In the genomic region with DNA sequence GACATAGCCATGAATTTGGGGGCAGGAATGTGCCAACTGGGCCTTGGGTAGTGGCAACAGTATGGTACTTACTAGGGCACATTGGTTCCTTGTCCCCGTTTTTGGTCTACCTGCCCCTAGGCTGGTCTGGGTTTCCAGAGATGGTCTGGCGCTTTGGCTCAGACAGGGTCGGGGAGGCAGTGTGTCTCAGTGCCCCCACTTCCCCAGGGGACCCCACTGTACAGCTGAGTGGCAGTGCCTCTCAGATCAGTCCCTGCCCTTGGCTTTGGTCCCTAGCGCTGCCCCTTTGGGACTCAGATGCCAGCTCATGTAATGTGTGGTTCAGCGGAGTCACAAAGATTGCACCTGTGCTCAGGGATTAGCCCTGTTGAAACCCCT, we compare ENCODE assay signal across 1 cellular context.
TF ChIP-seq lines count a peak whose summit lies in the region.

No MANE protein-coding gene starts in this region.

TF ChIP-seq in GM23338, 12 proteins besides CTCF, POLR2A, EP300 and RAD21 (continued from another document):
- TF ChIP-seq, protein P1, sequence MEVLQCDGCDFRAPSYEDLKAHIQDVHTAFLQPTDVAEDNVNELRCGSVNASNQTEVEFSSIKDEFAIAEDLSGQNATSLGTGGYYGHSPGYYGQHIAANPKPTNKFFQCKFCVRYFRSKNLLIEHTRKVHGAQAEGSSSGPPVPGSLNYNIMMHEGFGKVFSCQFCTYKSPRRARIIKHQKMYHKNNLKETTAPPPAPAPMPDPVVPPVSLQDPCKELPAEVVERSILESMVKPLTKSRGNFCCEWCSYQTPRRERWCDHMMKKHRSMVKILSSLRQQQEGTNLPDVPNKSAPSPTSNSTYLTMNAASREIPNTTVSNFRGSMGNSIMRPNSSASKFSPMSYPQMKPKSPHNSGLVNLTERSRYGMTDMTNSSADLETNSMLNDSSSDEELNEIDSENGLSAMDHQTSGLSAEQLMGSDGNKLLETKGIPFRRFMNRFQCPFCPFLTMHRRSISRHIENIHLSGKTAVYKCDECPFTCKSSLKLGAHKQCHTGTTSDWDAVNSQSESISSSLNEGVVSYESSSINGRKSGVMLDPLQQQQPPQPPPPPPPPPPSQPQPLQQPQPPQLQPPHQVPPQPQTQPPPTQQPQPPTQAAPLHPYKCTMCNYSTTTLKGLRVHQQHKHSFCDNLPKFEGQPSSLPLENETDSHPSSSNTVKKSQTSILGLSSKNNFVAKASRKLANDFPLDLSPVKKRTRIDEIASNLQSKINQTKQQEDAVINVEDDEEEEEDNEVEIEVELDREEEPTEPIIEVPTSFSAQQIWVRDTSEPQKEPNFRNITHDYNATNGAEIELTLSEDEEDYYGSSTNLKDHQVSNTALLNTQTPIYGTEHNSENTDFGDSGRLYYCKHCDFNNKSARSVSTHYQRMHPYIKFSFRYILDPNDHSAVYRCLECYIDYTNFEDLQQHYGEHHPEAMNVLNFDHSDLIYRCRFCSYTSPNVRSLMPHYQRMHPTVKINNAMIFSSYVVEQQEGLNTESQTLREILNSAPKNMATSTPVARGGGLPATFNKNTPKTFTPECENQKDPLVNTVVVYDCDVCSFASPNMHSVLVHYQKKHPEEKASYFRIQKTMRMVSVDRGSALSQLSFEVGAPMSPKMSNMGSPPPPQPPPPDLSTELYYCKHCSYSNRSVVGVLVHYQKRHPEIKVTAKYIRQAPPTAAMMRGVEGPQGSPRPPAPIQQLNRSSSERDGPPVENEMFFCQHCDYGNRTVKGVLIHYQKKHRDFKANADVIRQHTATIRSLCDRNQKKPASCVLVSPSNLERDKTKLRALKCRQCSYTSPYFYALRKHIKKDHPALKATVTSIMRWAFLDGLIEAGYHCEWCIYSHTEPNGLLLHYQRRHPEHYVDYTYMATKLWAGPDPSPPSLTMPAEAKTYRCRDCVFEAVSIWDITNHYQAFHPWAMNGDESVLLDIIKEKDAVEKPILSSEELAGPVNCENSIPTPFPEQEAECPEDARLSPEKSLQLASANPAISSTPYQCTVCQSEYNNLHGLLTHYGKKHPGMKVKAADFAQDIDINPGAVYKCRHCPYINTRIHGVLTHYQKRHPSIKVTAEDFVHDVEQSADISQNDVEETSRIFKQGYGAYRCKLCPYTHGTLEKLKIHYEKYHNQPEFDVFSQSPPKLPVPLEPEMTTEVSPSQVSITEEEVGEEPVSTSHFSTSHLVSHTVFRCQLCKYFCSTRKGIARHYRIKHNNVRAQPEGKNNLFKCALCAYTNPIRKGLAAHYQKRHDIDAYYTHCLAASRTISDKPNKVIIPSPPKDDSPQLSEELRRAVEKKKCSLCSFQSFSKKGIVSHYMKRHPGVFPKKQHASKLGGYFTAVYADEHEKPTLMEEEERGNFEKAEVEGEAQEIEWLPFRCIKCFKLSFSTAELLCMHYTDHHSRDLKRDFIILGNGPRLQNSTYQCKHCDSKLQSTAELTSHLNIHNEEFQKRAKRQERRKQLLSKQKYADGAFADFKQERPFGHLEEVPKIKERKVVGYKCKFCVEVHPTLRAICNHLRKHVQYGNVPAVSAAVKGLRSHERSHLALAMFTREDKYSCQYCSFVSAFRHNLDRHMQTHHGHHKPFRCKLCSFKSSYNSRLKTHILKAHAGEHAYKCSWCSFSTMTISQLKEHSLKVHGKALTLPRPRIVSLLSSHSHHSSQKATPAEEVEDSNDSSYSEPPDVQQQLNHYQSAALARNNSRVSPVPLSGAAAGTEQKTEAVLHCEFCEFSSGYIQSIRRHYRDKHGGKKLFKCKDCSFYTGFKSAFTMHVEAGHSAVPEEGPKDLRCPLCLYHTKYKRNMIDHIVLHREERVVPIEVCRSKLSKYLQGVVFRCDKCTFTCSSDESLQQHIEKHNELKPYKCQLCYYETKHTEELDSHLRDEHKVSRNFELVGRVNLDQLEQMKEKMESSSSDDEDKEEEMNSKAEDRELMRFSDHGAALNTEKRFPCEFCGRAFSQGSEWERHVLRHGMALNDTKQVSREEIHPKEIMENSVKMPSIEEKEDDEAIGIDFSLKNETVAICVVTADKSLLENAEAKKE (CRISPR knock-in tag; IDR thresholded peaks at IDR 0.05) = no peak
- TF ChIP-seq CREB1 (CRISPR knock-in tag; IDR thresholded peaks at IDR 0.05; ENCODE audit: low read depth) = no peak
TF ChIP-seq in GM23338: peak in this region for 0.
